In genomic region chr13:88919970-88920628, GRCh38 we compare ENCODE assay signal across 9 cellular contexts.
DNase-seq lines count a peak whose midpoint lies in the region; ATAC-seq, FAIRE-seq and TF ChIP-seq lines count a peak whose summit lies in the region.
"Had no signal": no experiment of that assay in that cellular context is flagged by ENCODE, and none has a peak within 500 bp of the region (broad histone marks: within the 10 kb centered on the region; RNA-seq: fewer than 3 reads in every experiment).

No MANE protein-coding gene starts in this region.

- intact Hi-C loops in activated T-helper 2 cell treated with anti-CD3 and anti-CD28 coated beads, Interferon-gamma antibody, Interleukin-2, Interleukin-4, amounts not matched to agents 10 μg/mL and 5 μg/mL and 100 μg/mL, durations not matched to agents 14 hours and 24 hours and 36 hours (cut with micrococcal nuclease) = no loop called here

- TF ChIP-seq POLR2A in GM12891 (IDR thresholded peaks at IDR 0.05; ENCODE audit: low read depth, low read length) = no peak

- peak overlapping the region; percentile 31 for H3K27ac Mint-ChIP-seq in activated T-helper 2 cell treated with anti-CD3 and anti-CD28 coated beads, Interferon-gamma antibody, Interleukin-2, Interleukin-4, amounts not matched to agents 10 μg/mL and 5 μg/mL and 100 μg/mL, durations not matched to agents 14 hours and 24 hours and 36 hours

- no peak overlapping the region for H3K4me3 Mint-ChIP-seq in activated T-helper 2 cell treated with anti-CD3 and anti-CD28 coated beads, Interferon-gamma antibody, Interleukin-2, Interleukin-4, amounts not matched to agents 10 μg/mL and 5 μg/mL and 100 μg/mL, durations not matched to agents 14 hours and 24 hours and 36 hours (ENCODE audit: low read depth)

- peaks cover 25% of the 10 kb centered on the region for H3K9me3 Mint-ChIP-seq in activated T-helper 2 cell treated with anti-CD3 and anti-CD28 coated beads, Interferon-gamma antibody, Interleukin-2, Interleukin-4, amounts not matched to agents 10 μg/mL and 5 μg/mL and 100 μg/mL, durations not matched to agents 14 hours and 24 hours and 36 hours

- peak; percentile 83 for ATAC-seq in GM21723 (IDR thresholded peaks at IDR 0.05; ENCODE audit: unreplicated experiment)
- ATAC-seq in HG03571 (IDR thresholded peaks at IDR 0.05; ENCODE audit: unreplicated experiment) = no peak

- no peaks in the 10 kb centered on the region for H3K36me3 Mint-ChIP-seq in activated T-helper 2 cell treated with anti-CD3 and anti-CD28 coated beads, Interferon-gamma antibody, Interleukin-2, Interleukin-4, amounts not matched to agents 10 μg/mL and 5 μg/mL and 100 μg/mL, durations not matched to agents 14 hours and 24 hours and 36 hours (ENCODE audit: low read depth)

- H3K4me1 Mint-ChIP-seq in activated T-helper 2 cell treated with anti-CD3 and anti-CD28 coated beads, Interferon-gamma antibody, Interleukin-2, Interleukin-4, amounts not matched to agents 10 μg/mL and 5 μg/mL and 100 μg/mL, durations not matched to agents 14 hours and 24 hours and 36 hours (ENCODE audit: low read depth) = peaks cover 15% of the 10 kb centered on the region

- H3K27me3 Mint-ChIP-seq in activated T-helper 2 cell treated with anti-CD3 and anti-CD28 coated beads, Interferon-gamma antibody, Interleukin-2, Interleukin-4, amounts not matched to agents 10 μg/mL and 5 μg/mL and 100 μg/mL, durations not matched to agents 14 hours and 24 hours and 36 hours (ENCODE audit: low read depth) = no peaks in the 10 kb centered on the region

- DNase-seq in GM12891 (ENCODE audit: insufficient read length, low spot score) = no peak
- peak; percentile 74 for DNase-seq in KG1 (lab: John Stamatoyannopoulos, UW)
- DNase-seq in activated T-helper 2 cell treated with anti-CD3 and anti-CD28 coated beads, Interferon-gamma antibody, Interleukin-2, Interleukin-4, amounts not matched to agents 10 μg/mL and 5 μg/mL and 100 μg/mL, durations not matched to agents 14 hours and 24 hours and 36 hours (ENCODE audit: low spot score) = peak; percentile 50
- no peak for DNase-seq in NCI-H1105 (lab: John Stamatoyannopoulos, UW)
- DNase-seq in NCI-H2029 treated with DMSO at 0.1 percent for 48 hours (lab: John Stamatoyannopoulos, UW) = no peak
- no peak for DNase-seq in NCI-H2171 (lab: John Stamatoyannopoulos, UW)
- DNase-seq: stomach had no signal

- peak; percentile 87 for FAIRE-seq in GM12891 (lab: Jason Lieb, UNC)

TF ChIP-seq in GM12891, 5 proteins besides CTCF, POLR2A, EP300 and RAD21:
- peak; percentile 77; the same call in 1 of the 2 replicates for TF ChIP-seq POU2F2 (IDR thresholded peaks at IDR 0.05; ENCODE audit: low read depth, low read length)
- TF ChIP-seq POLR2AphosphoS5 (IDR thresholded peaks at IDR 0.05; ENCODE audit: low read depth, low read length) = no peak

Comparison
In these comparisons a context has a peak if more than half of its experiments do, and no peak if none do; other contexts are left out.
1. DNase-seq: peak in KG1 (single experiment) and activated T-helper 2 cell treated with anti-CD3 and anti-CD28 coated beads, Interferon-gamma antibody, Interleukin-2, Interleukin-4, amounts not matched to agents 10 μg/mL and 5 μg/mL and 100 μg/mL, durations not matched to agents 14 hours and 24 hours and 36 hours (single experiment); none in GM12891 (single experiment), NCI-H1105 (single experiment), NCI-H2029 treated with DMSO at 0.1 percent for 48 hours (single experiment) and NCI-H2171 (single experiment).